ENCODE assay signal across 8 cellular contexts in the genomic region with DNA sequence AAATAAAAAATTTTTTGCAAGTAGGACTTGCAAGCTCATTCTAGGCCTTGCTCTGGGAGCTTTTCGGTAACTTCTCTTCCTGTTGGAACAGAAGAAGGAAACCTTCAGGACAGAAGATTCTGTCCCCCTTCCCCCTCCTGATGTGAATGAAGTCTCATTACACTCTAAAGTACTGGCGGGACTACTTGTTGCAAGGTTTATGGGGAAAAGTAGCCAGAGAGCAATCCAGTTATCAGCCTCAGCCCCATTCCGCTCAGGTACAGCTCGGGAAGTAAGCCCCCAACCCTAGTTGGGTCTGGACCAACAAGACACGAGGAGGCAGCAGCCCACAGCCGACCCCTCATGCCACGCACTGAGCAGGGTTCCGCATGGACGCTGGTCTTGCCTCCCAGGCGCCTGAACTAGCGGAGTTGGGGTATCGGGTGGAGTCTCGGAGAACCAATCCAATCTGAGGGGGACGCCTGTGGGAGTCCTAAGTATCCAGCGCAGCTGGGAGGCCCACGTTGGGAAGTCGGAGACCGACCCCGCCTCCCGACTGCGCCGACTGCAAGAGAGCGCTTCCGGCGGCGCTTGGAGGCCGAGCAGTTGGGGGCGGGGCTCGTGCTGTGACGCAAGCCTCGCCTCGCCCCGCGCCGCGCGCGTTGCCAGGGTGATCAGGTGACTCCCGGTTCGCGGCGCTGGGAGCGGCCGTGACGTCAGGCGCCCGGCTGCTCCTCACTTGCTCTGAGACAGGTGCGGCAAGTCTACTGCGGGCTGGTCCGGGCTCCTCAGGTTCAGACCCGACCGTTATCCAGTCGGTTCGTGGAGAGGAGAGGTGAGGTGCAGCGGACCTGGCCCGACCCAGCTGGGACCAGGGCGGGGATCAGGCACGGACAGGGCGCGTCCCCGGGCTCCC. TPM values are rescaled to one million over a fixed set of nuclear protein-coding genes. Genes with fewer than 3 reads are reported as not detected.
DNase-seq lines count a peak whose midpoint lies in the region; ATAC-seq, FAIRE-seq and TF ChIP-seq lines count a peak whose summit lies in the region.

A gene with protein sequence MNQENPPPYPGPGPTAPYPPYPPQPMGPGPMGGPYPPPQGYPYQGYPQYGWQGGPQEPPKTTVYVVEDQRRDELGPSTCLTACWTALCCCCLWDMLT (plus strand): TSS at position 717 of the 895 bp plus-strand sequence. CDS start 19,278 bp downstream, outside the sequence.

- H3K9me3 Mint-ChIP-seq in T-cell, result no peaks in the 10 kb centered on the region

- H3K4me3 Mint-ChIP-seq in T-cell, result peak within 1 kb of the TSS; percentile 89 to 93 (median 91)

- peak within 1 kb of the TSS; percentile 56 to 98 (median 88) for H3K4me3 ChIP-seq in heart right ventricle
- H3K4me3 ChIP-seq in upper lobe of left lung, result peak within 1 kb of the TSS; percentile 81 to 90 (median 86)

- H3K4me1 ChIP-seq in heart right ventricle (peaks cover 0 to 44% (median 40%) of the 10 kb centered on the region in 9 donors), upper lobe of left lung (peaks cover 16 to 35% (median 29%) of the 10 kb centered on the region in 4 donors)

- POLR2A ChIA-PET in T-cell (lab: Charles Lee), result interaction anchor here (0.6 to 1.1 kb wide), 2 partner anchors 65 to 525 kb away, joined by 3 read pairs; partner anchors contain the start of gene ZMAT2 (in 1 of the 2)

- TF ChIP-seq CTCF in heart right ventricle (IDR thresholded peaks at IDR 0.05) (peak in 1 of 9 donors; percentile 6), upper lobe of left lung (IDR thresholded peaks at IDR 0.05) (peak in 1 of 6 experiments; percentile 10)

- H3K36me3 ChIP-seq in heart right ventricle (no peaks in the 10 kb centered on the region), upper lobe of left lung (no peaks in the 10 kb centered on the region)

- DNase-seq in GM12892 (ENCODE audit: insufficient read length), result peak; percentile 89
- DNase-seq in NCI-H146 (lab: John Stamatoyannopoulos, UW), result peak; percentile 93
- peak; percentile 89 to 99 (median 95) for DNase-seq in T-cell
- peak; percentile 90 for DNase-seq in amniotic epithelial cell (ENCODE audit: low read depth)
- peak; percentile 96 for DNase-seq in heart right ventricle
- DNase-seq in posterior cingulate gyrus, result peak; percentile 84 to 99 (median 94)
- DNase-seq in upper lobe of left lung, result peak; percentile 99 to 100

- CTCF ChIA-PET in T-cell (lab: Charles Lee), result no interaction called here

- WGBS in heart right ventricle, 2 donors, result 2% methylated on average over 56 to 61 of the region's 61 CpGs
- WGBS in upper lobe of left lung, 2 donors, result 3 to 39% methylated on average over 2 to 49 of the region's 61 CpGs

- TF ChIP-seq POLR2A in GM12892 (IDR thresholded peaks at IDR 0.05; ENCODE audit: low read depth, low read length) (peak; percentile 83), upper lobe of left lung (IDR thresholded peaks at IDR 0.05) (peak; percentile 12 to 93 (median 83))

- peak within 1 kb of the TSS; percentile 81 to 85 for H3K27ac Mint-ChIP-seq in T-cell

- no peaks in the 10 kb centered on the region for H3K27me3 Mint-ChIP-seq in T-cell

- H3K36me3 Mint-ChIP-seq in T-cell, result no peaks in the 10 kb centered on the region

- FAIRE-seq in GM12892 (lab: Jason Lieb, UNC), result peak; percentile 93

- peak within 1 kb of the TSS; percentile 81 to 99 (median 97) for H3K27ac ChIP-seq in heart right ventricle
- H3K27ac ChIP-seq in upper lobe of left lung, result peak within 1 kb of the TSS; percentile 98 to 99 (median 98)

- peak in 1 of 4 donors; percentile 78 for TF ChIP-seq EP300 in upper lobe of left lung (IDR thresholded peaks at IDR 0.05)

- no peaks in the 10 kb centered on the region for H3K9me3 ChIP-seq in heart right ventricle
- H3K9me3 ChIP-seq in upper lobe of left lung, result no peaks in the 10 kb centered on the region

- intact Hi-C loops in heart right ventricle (cut with DNase I), result loop anchor here (2.0 to 10.0 kb wide), 9 partner anchors 53 to 190 kb away; partner anchors contain the start of genes HBEGF (in 4 of the 10) and SLC4A9 (in 1 of the 10)
- intact Hi-C loops in posterior cingulate gyrus (cut with DNase I), result loop anchor here (10.0 kb wide), 1 partner anchor 170 kb away; the partner anchor contains the start of gene HBEGF

- peak; percentile 89 for ATAC-seq in HG02840 (IDR thresholded peaks at IDR 0.05; ENCODE audit: low FRiP score, unreplicated experiment)
- ATAC-seq in T-cell (replicated peaks in 1 of 4), result peak; percentile 92 to 94 (median 93)
- peak; percentile 94 to 97 (median 95) for ATAC-seq in heart right ventricle
- ATAC-seq in upper lobe of left lung (ENCODE audit: low FRiP score in 2 of 2), result peak; percentile 96 to 97

- peaks cover 10 to 14% (median 13%) of the 10 kb centered on the region in 3 donors for H3K4me1 Mint-ChIP-seq in T-cell

- no peaks in the 10 kb centered on the region for H3K27me3 ChIP-seq in heart right ventricle
- no peaks in the 10 kb centered on the region for H3K27me3 ChIP-seq in upper lobe of left lung

RNA-seq across cellular contexts. Expression of the gene that starts here (rescaled TPM):
- 71.3 TPM for polyA plus RNA-seq in GM12892 (2012; ENCODE audit: missing spikeins)
- total RNA-seq in T-cell, result 1 to 10 TPM; 1.9 to 6.0 (median 5.0) TPM
- total RNA-seq in heart right ventricle, result 100 to 1,000 TPM in 3 of 10 donors, 10 to 100 TPM in 7; 55.2 to 114 (median 95.3) TPM
- 100 to 1,000 TPM in 1 of 2 donors, 10 to 100 TPM in 1; 45.0 to 217 TPM for polyA plus RNA-seq in heart right ventricle
- 100 to 1,000 TPM in 1 of 6 donors, 10 to 100 TPM in 5; 24.1 to 139 (median 91.9) TPM for total RNA-seq in upper lobe of left lung

Comparison
In these comparisons a context has a peak if more than half of its experiments do, and no peak if none do; other contexts are left out.
1. Peak in every context shown above with its lines: DNase-seq, ATAC-seq, H3K4me3 ChIP-seq and H3K27ac ChIP-seq.